10 cellular contexts compared by ENCODE assay signal in the genomic region with DNA sequence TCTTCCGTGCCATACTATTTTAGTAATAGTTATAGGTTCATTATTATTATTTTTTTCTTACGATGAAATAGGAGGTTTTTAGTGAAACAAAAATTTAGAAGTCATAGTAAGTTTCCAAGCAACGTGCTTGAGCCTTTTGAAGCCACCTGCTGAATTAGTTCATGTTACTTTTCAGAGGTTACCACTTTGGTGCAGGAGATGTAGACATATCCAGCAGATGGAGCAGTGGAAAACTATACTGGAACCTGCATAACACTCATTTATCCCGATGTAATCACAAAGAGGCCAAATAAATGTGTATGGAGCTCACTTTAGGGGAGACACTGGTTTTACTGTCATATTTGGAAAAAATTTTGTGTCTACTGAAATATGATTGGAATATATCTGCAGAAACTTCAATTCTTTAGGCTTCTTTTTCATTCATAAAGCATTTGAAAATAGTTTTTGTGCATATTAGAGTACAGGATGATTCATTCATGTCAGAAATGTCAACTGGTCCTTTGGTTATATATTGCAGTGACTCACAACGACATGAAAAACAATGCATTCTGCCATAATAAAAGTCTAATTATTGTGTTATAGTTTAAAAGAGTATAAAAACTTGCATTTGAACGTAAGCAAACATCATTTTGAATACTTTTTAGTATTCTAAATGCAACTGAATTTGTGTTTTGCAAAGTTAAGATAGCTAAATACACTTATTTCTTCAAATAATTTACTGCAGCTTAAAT.
DNase-seq lines count a peak whose midpoint lies in the region; ATAC-seq and TF ChIP-seq lines count a peak whose summit lies in the region.
"Had no signal": no experiment of that assay in that cellular context is flagged by ENCODE, and none has a peak within 500 bp of the region (broad histone marks: within the 10 kb centered on the region; RNA-seq: fewer than 3 reads in every experiment).

No MANE protein-coding gene starts in this region.

- H3K27ac Mint-ChIP-seq in osteocyte (ENCODE audit: unreplicated experiment): no peak overlapping the region
- no peak overlapping the region for H3K27ac Mint-ChIP-seq in activated T-cell treated with anti-CD3 and anti-CD28 coated beads, Interleukin-2, amount 50 U/mL, for 24 hours

- peaks cover 60% of the 10 kb centered on the region for H3K27me3 Mint-ChIP-seq in osteocyte (ENCODE audit: unreplicated experiment)
- peaks cover 49% of the 10 kb centered on the region for H3K27me3 Mint-ChIP-seq in activated T-cell treated with anti-CD3 and anti-CD28 coated beads, Interleukin-2, amount 50 U/mL, for 24 hours

- TF ChIP-seq CTCF in osteocyte (IDR thresholded peaks at IDR 0.05): peak; percentile 51

- no peaks in the 10 kb centered on the region for H3K9me3 ChIP-seq in duodenal mucosa (ENCODE audit: control insufficient read depth in 1 of 2, low read length in 2 of 2)

- no peak for ATAC-seq in HG02885 (IDR thresholded peaks at IDR 0.05; ENCODE audit: poor library complexity, unreplicated experiment)
- ATAC-seq in HG02981 (IDR thresholded peaks at IDR 0.05; ENCODE audit: unreplicated experiment): no peak

- peaks cover 4 to 15% of the 10 kb centered on the region in 2 donors for H3K4me1 ChIP-seq in duodenal mucosa (ENCODE audit: control insufficient read depth in 1 of 2, insufficient read depth in 2 of 2, low read length in 2 of 2)

- H3K36me3 ChIP-seq in H7 (replicated peaks; ENCODE audit: control insufficient read depth, insufficient read depth, low read length) (no peaks in the 10 kb centered on the region), duodenal mucosa (ENCODE audit: control insufficient read depth in 1 of 2, insufficient read depth in 2 of 2, low read length in 2 of 2) (no peaks in the 10 kb centered on the region)

- H3K4me3 Mint-ChIP-seq in osteocyte (ENCODE audit: unreplicated experiment): peak overlapping the region; percentile 85
- H3K4me3 Mint-ChIP-seq in activated T-cell treated with anti-CD3 and anti-CD28 coated beads, Interleukin-2, amount 50 U/mL, for 24 hours: no peak overlapping the region

- peaks cover 23% of the 10 kb centered on the region for H3K4me1 Mint-ChIP-seq in osteocyte (ENCODE audit: unreplicated experiment)
- H3K4me1 Mint-ChIP-seq in activated T-cell treated with anti-CD3 and anti-CD28 coated beads, Interleukin-2, amount 50 U/mL, for 24 hours (ENCODE audit: low read depth): peaks cover 6% of the 10 kb centered on the region

- peaks cover 6% of the 10 kb centered on the region for H3K36me3 Mint-ChIP-seq in osteocyte (ENCODE audit: unreplicated experiment)
- no peaks in the 10 kb centered on the region for H3K36me3 Mint-ChIP-seq in activated T-cell treated with anti-CD3 and anti-CD28 coated beads, Interleukin-2, amount 50 U/mL, for 24 hours (ENCODE audit: low read depth)

- H3K9me3 Mint-ChIP-seq in osteocyte (ENCODE audit: unreplicated experiment): no peaks in the 10 kb centered on the region
- H3K9me3 Mint-ChIP-seq in activated T-cell treated with anti-CD3 and anti-CD28 coated beads, Interleukin-2, amount 50 U/mL, for 24 hours: peaks cover 2% of the 10 kb centered on the region

- H3K27ac ChIP-seq in duodenal mucosa (ENCODE audit: low read depth, low read length): no peak overlapping the region

- H3K4me3 ChIP-seq in H7 (ENCODE audit: insufficient read depth, low read depth, low read length): peak overlapping the region; percentile 85; the same call in 1 of the 2 replicates
- H3K4me3 ChIP-seq in duodenal mucosa (ENCODE audit: low read depth in 1 of 2, low read length in 2 of 2): peak overlapping the region; percentile 66 to 71

- DNase-seq in H7 (peak; percentile 10), NCI-H2081 (lab: John Stamatoyannopoulos, UW) (peak; percentile 12 to 62), osteocyte (ENCODE audit: extremely low spot score, unreplicated experiment) (no peak), T-helper 2 cell (no peak)
- DNase-seq in activated T-cell treated with anti-CD3 and anti-CD28 coated beads, Interleukin-2, amount 50 U/mL, for 24 hours: no peak
- DNase-seq: aorta, NCI-H226 had no signal

- peaks cover 21% of the 10 kb centered on the region for H3K27me3 ChIP-seq in H7 (ENCODE audit: control insufficient read depth, insufficient read depth, low read length)
- H3K27me3 ChIP-seq in duodenal mucosa (ENCODE audit: control insufficient read depth in 1 of 2, insufficient read depth in 2 of 2, low read length in 2 of 2): peaks cover 28 to 29% of the 10 kb centered on the region in 2 donors

- H3K9ac ChIP-seq in duodenal mucosa (ENCODE audit: low read depth in 1 of 2, low read length in 2 of 2): no peak overlapping the region

Comparison
In these comparisons a context has a peak if more than half of its experiments do, and no peak if none do; other contexts are left out.
1. DNase-seq: peak in H7 (single experiment) and NCI-H2081 (2 of 2); none in osteocyte (single experiment), T-helper 2 cell (0 of 5) and activated T-cell treated with anti-CD3 and anti-CD28 coated beads, Interleukin-2, amount 50 U/mL, for 24 hours (single experiment).